In the genomic region with DNA sequence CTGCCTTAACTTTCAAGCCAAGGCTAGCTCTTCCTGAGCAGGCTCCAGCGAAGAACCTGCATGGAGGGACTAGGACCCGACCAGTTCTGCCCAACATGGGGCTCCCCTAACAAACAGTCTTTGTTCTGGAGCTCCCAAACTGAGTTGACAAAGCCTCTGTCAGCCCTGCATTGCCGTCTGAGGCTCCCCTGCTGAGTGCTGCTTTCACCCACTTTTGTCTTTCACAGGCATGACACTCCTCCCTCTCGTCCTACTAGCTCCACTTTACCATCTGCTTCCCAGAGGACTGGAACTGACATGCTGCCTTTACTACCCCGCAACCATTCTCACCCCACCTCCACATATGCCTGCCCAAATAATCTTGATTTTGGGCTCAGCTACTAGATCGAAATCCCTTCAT, we compare ENCODE assay signal across 29 cellular contexts. TPM values are rescaled to one million over a fixed set of nuclear protein-coding genes. Genes with fewer than 3 reads are reported as not detected.
A peak's percentile ranks its signal among the peaks of the same experiment; 100 is the strongest.
DNase-seq lines count a peak whose midpoint lies in the region; ATAC-seq, FAIRE-seq and TF ChIP-seq lines count a peak whose summit lies in the region.
"Had no signal": no experiment of that assay in that cellular context is flagged by ENCODE, and none has a peak within 500 bp of the region (broad histone marks: within the 10 kb centered on the region; RNA-seq: fewer than 3 reads in every experiment).

No MANE protein-coding gene starts in this region.

- H2AK5ac ChIP-seq in H1 (ENCODE audit: low read depth, low read length): peak overlapping the region; percentile 30

- H3K27me3 ChIP-seq in H1 (replicated peaks in 1 of 4; ENCODE audit: control insufficient read depth in 3 of 4, extremely low read depth in 1 of 4, insufficient read depth in 3 of 4, low read length in 3 of 4) (no peaks in the 10 kb centered on the region), sigmoid colon (no peaks in the 10 kb centered on the region)
- H3K27me3 ChIP-seq: BLaER1, body of pancreas had no signal

- H4K5ac ChIP-seq in H1 (ENCODE audit: insufficient read length, low read depth, low read length): peak overlapping the region; percentile 35

- no peaks in the 10 kb centered on the region for H3K9me3 Mint-ChIP-seq in activated naive CD4-positive, alpha-beta T cell treated with anti-CD3 and anti-CD28 coated beads, Interleukin-2, amount 50 U/mL, for 24 hours
- H3K9me3 Mint-ChIP-seq: activated T-cell treated with anti-CD3 and anti-CD28 coated beads, Interleukin-2, amount 50 U/mL, for 24 hours; HFFc6; type B pancreatic cell had no signal

- TF ChIP-seq CTCF in H1 (IDR thresholded peaks at IDR 0.05; ENCODE audit: control extremely low read depth in 1 of 3, insufficient read depth in 1 of 3, low read depth in 1 of 3, low read length in 3 of 3): 0 out of 4 replicates have a peak, but pooled peaks of 1 of the 3 experiments have one; percentile 2
- no peak for TF ChIP-seq CTCF in sigmoid colon (IDR thresholded peaks at IDR 0.05)

- POLR2A ChIA-PET in H1 (lab: Charles Lee; ENCODE audit: partially characterized antibody): interaction anchor here (1.1 to 1.8 kb wide), 3 partner anchors 9 to 54 kb away, joined by 3 to 11 read pairs (median 4); a partner anchor contains a TSS

- H3K18ac ChIP-seq in H1 (ENCODE audit: extremely low read depth, low read length): peak overlapping the region; percentile 80

- intact Hi-C loops in sigmoid colon (cut with DNase I): no loop called here

- H2BK15ac ChIP-seq in H1 (ENCODE audit: low read length): peak overlapping the region; percentile 36; the same call in 1 of the 2 replicates

- H3K27ac Mint-ChIP-seq in activated naive CD4-positive, alpha-beta T cell treated with anti-CD3 and anti-CD28 coated beads, Interleukin-2, amount 50 U/mL, for 24 hours: peak overlapping the region; percentile 4
- H3K27ac Mint-ChIP-seq: activated T-cell treated with anti-CD3 and anti-CD28 coated beads, Interleukin-2, amount 50 U/mL, for 24 hours; HFFc6; IgD-negative memory B cell; type B pancreatic cell had no signal

- 0 out of 2 replicates have a peak overlapping the region, but pooled peaks have one; percentile 2 for H3K27ac ChIP-seq in H1 (ENCODE audit: low read depth, low read length)
- no peak overlapping the region for H3K27ac ChIP-seq in sigmoid colon
- H3K27ac ChIP-seq: BLaER1, body of pancreas, VCaP had no signal

- TF ChIP-seq POLR2A in H1 (IDR thresholded peaks at IDR 0.05; ENCODE audit: control extremely low read depth in 1 of 2, low read depth in 2 of 2, low read length in 2 of 2): no peak
- no peak for TF ChIP-seq POLR2A in sigmoid colon (IDR thresholded peaks at IDR 0.05)

- H2BK20ac ChIP-seq in H1 (ENCODE audit: low read length): peak overlapping the region; percentile 87

- ATAC-seq in HG03571 (IDR thresholded peaks at IDR 0.05; ENCODE audit: unreplicated experiment): no peak
- no peak for ATAC-seq in HG03378 (IDR thresholded peaks at IDR 0.05; ENCODE audit: unreplicated experiment)
- ATAC-seq: body of pancreas, left ventricle myocardium superior, Panc1 had no signal

- no peak overlapping the region for H3K4me3 Mint-ChIP-seq in activated naive CD4-positive, alpha-beta T cell treated with anti-CD3 and anti-CD28 coated beads, Interleukin-2, amount 50 U/mL, for 24 hours
- H3K4me3 Mint-ChIP-seq: activated T-cell treated with anti-CD3 and anti-CD28 coated beads, Interleukin-2, amount 50 U/mL, for 24 hours; HFFc6; naive B cell; type B pancreatic cell had no signal

- H4K91ac ChIP-seq in H1 (replicated peaks; ENCODE audit: insufficient read length, low read length): peak overlapping the region; percentile 36

- peak overlapping the region; percentile 48; the same call in 1 of the 2 replicates for H2AFZ ChIP-seq in H1 (ENCODE audit: low read length)

- DNase-seq in activated naive CD4-positive, alpha-beta T cell (lab: John Stamatoyannopoulos, UW): no peak
- DNase-seq in NCI-H146 treated with DMSO at 0.1 percent for 48 hours (lab: John Stamatoyannopoulos, UW; ENCODE audit: unreplicated experiment) (peak; percentile 11), H1 (ENCODE audit: low read depth in 1 of 2, low spot score in 2 of 2) (peak in 1 of 2 experiments; percentile 47), retina (peak; percentile 37), sigmoid colon (no peak)
- DNase-seq: ACHN; activated CD4-positive, alpha-beta T cell treated with anti-CD3 and anti-CD28 coated beads for 48 hours; activated gamma-delta T cell treated with Interleukin-2 at 50 U/mL for 16 hours; activated T-cell treated with anti-CD3 and anti-CD28 coated beads, Interleukin-2, amount 50 U/mL, for 24 hours; body of pancreas; cerebellar nuclear complex; DMS79; HFFc6; islet precursor cell; left ventricle myocardium superior; naive B cell; NCI-H1092 treated with DMSO at 0.1 percent for 48 hours; NCI-H2029; SHP77 treated with DMSO at 0.1 percent for 48 hours had no signal

- peak overlapping the region; percentile 19 for H2BK120ac ChIP-seq in H1 (replicated peaks; ENCODE audit: low read depth, low read length)

- H3K79me2 ChIP-seq in H1 (ENCODE audit: control insufficient read depth in 1 of 2, insufficient read depth in 2 of 2, low read length in 2 of 2): no peaks in the 10 kb centered on the region

- no peak overlapping the region for H3K4me3 ChIP-seq in H1 (ENCODE audit: extremely low read depth in 1 of 4, insufficient read depth in 2 of 4, low read depth in 3 of 4, low read length in 4 of 4)
- no peak overlapping the region for H3K4me3 ChIP-seq in sigmoid colon
- H3K4me3 ChIP-seq: BLaER1, body of pancreas, smooth muscle cell had no signal

- WGBS in H1 (ENCODE audit: extremely low coverage in 1 of 2, insufficient coverage in 1 of 2, insufficient read length in 1 of 2, insufficient replicate concordance in 2 of 2, low coverage in 1 of 2, low lambda C conversion rate in 2 of 2, missing lambda C conversion rate in 1 of 2), 2 experiments: 61% methylated on average over 6 of the region's 6 CpGs; no CpG with 5 or more reads in 1 of the 2 experiments
- WGBS in sigmoid colon, 2 donors: 87 to 94% methylated on average over 6 of the region's 6 CpGs

- H3K36me3 ChIP-seq in H1 (ENCODE audit: control insufficient read depth in 2 of 4, insufficient read depth in 4 of 4, low read length in 3 of 4) (no peaks in the 10 kb centered on the region), sigmoid colon (no peaks in the 10 kb centered on the region)
- H3K36me3 ChIP-seq: BLaER1 had no signal

- peak overlapping the region; percentile 27; the same call in 1 of the 2 replicates for H2BK5ac ChIP-seq in H1 (ENCODE audit: low read depth, low read length)

- H3K27me3 Mint-ChIP-seq in activated naive CD4-positive, alpha-beta T cell treated with anti-CD3 and anti-CD28 coated beads, Interleukin-2, amount 50 U/mL, for 24 hours: peaks cover 21% of the 10 kb centered on the region
- H3K27me3 Mint-ChIP-seq: type B pancreatic cell had no signal

- no peaks in the 10 kb centered on the region for H3K36me3 Mint-ChIP-seq in activated naive CD4-positive, alpha-beta T cell treated with anti-CD3 and anti-CD28 coated beads, Interleukin-2, amount 50 U/mL, for 24 hours
- H3K36me3 Mint-ChIP-seq: type B pancreatic cell had no signal

- TF ChIP-seq RAD21 in H1 (IDR thresholded peaks at IDR 0.05 in 1 of 2, conservative IDR thresholded peaks at IDR 0.05 in 1 of 2; ENCODE audit: low read depth in 2 of 2, low read length in 2 of 2): no peak; a peak in 1 of 4 replicates

- H3K4ac ChIP-seq in H1 (replicated peaks; ENCODE audit: insufficient read length, low read depth, low read length): no peak overlapping the region

- H3K4me2 ChIP-seq in H1 (ENCODE audit: insufficient read depth in 1 of 2, low read depth in 2 of 2, low read length in 2 of 2): peak overlapping the region; percentile 33 to 39
- H3K4me2 ChIP-seq: BLaER1, smooth muscle cell had no signal

- H2BK12ac ChIP-seq in H1 (ENCODE audit: low read depth, low read length): peak overlapping the region; percentile 93

- no peaks in the 10 kb centered on the region for H3K79me1 ChIP-seq in H1 (ENCODE audit: low read depth, low read length)

- H3K4me1 ChIP-seq in H1 (replicated peaks in 1 of 4; ENCODE audit: control insufficient read depth in 3 of 4, insufficient read depth in 4 of 4, low read length in 3 of 4) (peaks cover 2 to 17% (median 10%) of the 10 kb centered on the region in 4 experiments), sigmoid colon (no peaks in the 10 kb centered on the region)
- H3K4me1 ChIP-seq: BLaER1, body of pancreas had no signal

- TF ChIP-seq EP300 in H1 (IDR thresholded peaks at IDR 0.05; ENCODE audit: borderline replicate concordance in 1 of 2, low read depth in 2 of 2, low read length in 2 of 2) (no peak), sigmoid colon (IDR thresholded peaks at IDR 0.05) (no peak)

- no peak overlapping the region for H3K56ac ChIP-seq in H1 (replicated peaks; ENCODE audit: insufficient read length, low read depth, low read length)

- H4K8ac ChIP-seq in H1 (ENCODE audit: extremely low read depth, insufficient read depth, low read length): 0 out of 2 replicates have a peak overlapping the region, but pooled peaks have one; percentile 62

- no peak overlapping the region for H3K23ac ChIP-seq in H1 (ENCODE audit: insufficient read length)

- no peak for FAIRE-seq in H1 (lab: Jason Lieb, UNC)
- FAIRE-seq: GM18507 had no signal

- peaks cover 4% of the 10 kb centered on the region for H3K4me1 Mint-ChIP-seq in activated naive CD4-positive, alpha-beta T cell treated with anti-CD3 and anti-CD28 coated beads, Interleukin-2, amount 50 U/mL, for 24 hours
- H3K4me1 Mint-ChIP-seq: IgD-negative memory B cell had no signal

- no peaks in the 10 kb centered on the region for H3K23me2 ChIP-seq in H1 (ENCODE audit: low read depth, low read length)

- no peaks in the 10 kb centered on the region for H3K9me3 ChIP-seq in H1 (ENCODE audit: insufficient read depth in 2 of 2, low read depth in 1 of 2, low read length in 1 of 2)
- no peaks in the 10 kb centered on the region for H3K9me3 ChIP-seq in sigmoid colon
- H3K9me3 ChIP-seq: body of pancreas had no signal

- H3K9ac ChIP-seq in H1 (replicated peaks in 1 of 4; ENCODE audit: extremely low read depth in 1 of 4, low read depth in 3 of 4, low read length in 3 of 4): no peak overlapping the region
- H3K9ac ChIP-seq: BLaER1 had no signal

- CTCF ChIA-PET in H1 (lab: Charles Lee; ENCODE audit: partially characterized antibody): interaction anchor here (0.5 to 1.4 kb wide), 8 partner anchors 11 to 588 kb away, joined by 3 to 5 read pairs (median 4); no protein-coding TSS in a partner anchor

- H4K20me1 ChIP-seq in H1 (replicated peaks in 1 of 2; ENCODE audit: control insufficient read depth in 1 of 2, insufficient read depth in 2 of 2, low read length in 2 of 2): no peaks in the 10 kb centered on the region
- H4K20me1 ChIP-seq: BLaER1 had no signal

- H3K14ac ChIP-seq in H1 (ENCODE audit: insufficient read length): no peak overlapping the region

RNA-seq across cellular contexts. Expression of a gene that starts 45.1 kb away (rescaled TPM):
- 73.5 and 75.4 TPM in 2 replicates for total RNA-seq in H1 (2021; fragmentation: NEBNext Ultra II Directional; extraction: Animal tissue kit (Norgen Biotek cat#: 25700))
- polyA plus RNA-seq in H1 (2011; rRNA removed): 39.1 and 46.5 TPM in 2 replicates
- 43.0 TPM for polyA plus RNA-seq in H1 (2011; cell fraction: cytosol; rRNA removed)
- 26.3 TPM for polyA plus RNA-seq in H1 (2011; cell fraction: nucleus; rRNA removed)
- polyA plus RNA-seq in H1 (2012, experiment 1 of 2): 41.6 to 48.4 TPM (median 44.5 TPM) in 4 replicates
- 24.7 TPM for polyA plus RNA-seq in H1 (2012, experiment 2 of 2)
- 57.2 TPM for polyA plus RNA-seq in H1 (2013, experiment 1 of 2)
- 71.0 TPM for polyA plus RNA-seq in H1 (2013, experiment 2 of 2)
- 59.0 and 69.0 TPM in 2 replicates for polyA minus RNA-seq in H1 (2011; rRNA and poly(A)+ RNA removed)
- polyA minus RNA-seq in H1 (2011; cell fraction: cytosol; rRNA and poly(A)+ RNA removed): 36.1 TPM
- polyA minus RNA-seq in H1 (2011; cell fraction: nucleus; rRNA and poly(A)+ RNA removed): 20.6 TPM
- 10 to 100 TPM; 17.4 to 33.4 (median 21.5) TPM for total RNA-seq in sigmoid colon
- polyA plus RNA-seq in sigmoid colon: 10 to 100 TPM; 17.1 to 46.0 (median 17.4) TPM

RNA-seq across cellular contexts. Expression of a gene that starts 53.8 kb away (rescaled TPM):
- 6.2 and 6.7 TPM in 2 replicates for total RNA-seq in H1 (2021; fragmentation: NEBNext Ultra II Directional; extraction: Animal tissue kit (Norgen Biotek cat#: 25700))
- 3.2 and 5.0 TPM in 2 replicates for polyA plus RNA-seq in H1 (2011; rRNA removed)
- 3.0 TPM for polyA plus RNA-seq in H1 (2011; cell fraction: cytosol; rRNA removed)
- polyA plus RNA-seq in H1 (2011; cell fraction: nucleus; rRNA removed): 10.2 TPM
- polyA plus RNA-seq in H1 (2012, experiment 1 of 2): 5.1 to 9.0 TPM (median 6.0 TPM) in 4 replicates
- polyA plus RNA-seq in H1 (2012, experiment 2 of 2): 3.4 TPM
- 7.5 TPM for polyA plus RNA-seq in H1 (2013, experiment 1 of 2)
- 7.5 TPM for polyA plus RNA-seq in H1 (2013, experiment 2 of 2)
- 6.6 and 14.1 TPM in 2 replicates for polyA minus RNA-seq in H1 (2011; rRNA and poly(A)+ RNA removed)
- 2.7 TPM for polyA minus RNA-seq in H1 (2011; cell fraction: cytosol; rRNA and poly(A)+ RNA removed)
- polyA minus RNA-seq in H1 (2011; cell fraction: nucleus; rRNA and poly(A)+ RNA removed): 18.1 TPM
- total RNA-seq in sigmoid colon: 1 to 10 TPM; 4.9 to 8.7 (median 6.0) TPM
- 10 to 100 TPM in 1 of 3 donors, 1 to 10 TPM in 2; 1.8 to 14.7 (median 2.4) TPM for polyA plus RNA-seq in sigmoid colon

Comparison
In these comparisons a context has a peak if more than half of its experiments do, and no peak if none do; other contexts are left out.
1. DNase-seq: peak in NCI-H146 treated with DMSO at 0.1 percent for 48 hours (single experiment) and retina (single experiment); none in activated naive CD4-positive, alpha-beta T cell (0 of 4) and sigmoid colon (single experiment).